ENCODE assay signal across 17 cellular contexts in genomic region chr1:171507435-171507834, GRCh38. TPM values are rescaled to one million over a fixed set of nuclear protein-coding genes. Genes with fewer than 3 reads are reported as not detected.
A peak's percentile ranks its signal among the peaks of the same experiment; 100 is the strongest.
DNase-seq lines count a peak whose midpoint lies in the region; ATAC-seq and TF ChIP-seq lines count a peak whose summit lies in the region.
"Had no signal": no experiment of that assay in that cellular context is flagged by ENCODE, and none has a peak within 500 bp of the region (broad histone marks: within the 10 kb centered on the region; RNA-seq: fewer than 3 reads in every experiment).

No MANE protein-coding gene starts in this region.

- H3K27ac ChIP-seq in osteoblast (ENCODE audit: low read depth, low read length), result peak overlapping the region; percentile 26
- H3K27ac ChIP-seq: heart left ventricle, PC-9 had no signal

- peaks cover 100% of the 10 kb centered on the region for H3K79me2 ChIP-seq in osteoblast (ENCODE audit: insufficient read depth, low read length)

- peaks cover 11% of the 10 kb centered on the region for H3K4me1 ChIP-seq in osteoblast (ENCODE audit: insufficient read depth, low read length)

- TF ChIP-seq CTCF in osteoblast (IDR thresholded peaks at IDR 0.05; ENCODE audit: extremely low read depth, low read depth, low read length), result no peak

- CTCF ChIA-PET in activated CD8-positive, alpha-beta memory T cell treated with anti-CD3 and anti-CD28 coated beads, Interleukin-2, amount 10 ng/mL, durations not matched to agents 7 days and 5 days (lab: Charles Lee), result no interaction called here

- POLR2A ChIA-PET in activated naive CD8-positive, alpha-beta T cell treated with anti-CD3 and anti-CD28 coated beads, Interleukin-2, amount 10 ng/mL, durations not matched to agents 7 days and 5 days (lab: Charles Lee), result no interaction called here

- H2AFZ ChIP-seq in osteoblast (ENCODE audit: low read length), result no peak overlapping the region
- H2AFZ ChIP-seq: PC-9 had no signal

- peaks cover 81% of the 10 kb centered on the region for H4K20me1 ChIP-seq in osteoblast (ENCODE audit: insufficient read depth, low read length)

- no peak overlapping the region for H3K4me3 Mint-ChIP-seq in activated CD8-positive, alpha-beta memory T cell treated with anti-CD3 and anti-CD28 coated beads, Interleukin-2, amount 10 ng/mL, durations not matched to agents 7 days and 5 days
- H3K4me3 Mint-ChIP-seq in activated naive CD8-positive, alpha-beta T cell treated with anti-CD3 and anti-CD28 coated beads, Interleukin-2, amount 10 ng/mL, durations not matched to agents 7 days and 5 days, result no peak overlapping the region

- H3K27me3 ChIP-seq in osteoblast (ENCODE audit: insufficient read depth, low read length), result no peaks in the 10 kb centered on the region
- H3K27me3 ChIP-seq: heart left ventricle had no signal

- no peaks in the 10 kb centered on the region for H3K27me3 Mint-ChIP-seq in activated CD8-positive, alpha-beta memory T cell treated with anti-CD3 and anti-CD28 coated beads, Interleukin-2, amount 10 ng/mL, durations not matched to agents 7 days and 5 days
- no peaks in the 10 kb centered on the region for H3K27me3 Mint-ChIP-seq in activated naive CD8-positive, alpha-beta T cell treated with anti-CD3 and anti-CD28 coated beads, Interleukin-2, amount 10 ng/mL, durations not matched to agents 7 days and 5 days

- no peak overlapping the region for H3K4me2 ChIP-seq in osteoblast (ENCODE audit: insufficient read depth, low read length)
- H3K4me2 ChIP-seq: PC-9 had no signal

- no peak for ATAC-seq in activated CD8-positive, alpha-beta memory T cell treated with anti-CD3 and anti-CD28 coated beads, Interleukin-2, amount 10 ng/mL, durations not matched to agents 7 days and 5 days
- peak; percentile 46 for ATAC-seq in GM21515 (IDR thresholded peaks at IDR 0.05; ENCODE audit: unreplicated experiment)
- no peak for ATAC-seq in activated naive CD8-positive, alpha-beta T cell treated with anti-CD3 and anti-CD28 coated beads, Interleukin-2, amount 10 ng/mL, durations not matched to agents 7 days and 5 days (ENCODE audit: low read depth)
- no peak for ATAC-seq in HG03139 (IDR thresholded peaks at IDR 0.05; ENCODE audit: unreplicated experiment)
- no peak for ATAC-seq in HG03442 (IDR thresholded peaks at IDR 0.05; ENCODE audit: unreplicated experiment)
- ATAC-seq: heart left ventricle, mucosa of descending colon, SK-N-SH treated with all-trans-retinoic acid at 6 μM for 48 hours had no signal

- H3K4me3 ChIP-seq in osteoblast (ENCODE audit: insufficient read depth, low read length), result no peak overlapping the region
- H3K4me3 ChIP-seq: heart left ventricle, mucosa of descending colon, PC-9 had no signal

- H3K9me3 ChIP-seq in osteoblast (ENCODE audit: low read depth, low read length), result no peaks in the 10 kb centered on the region
- H3K9me3 ChIP-seq: heart left ventricle, mucosa of descending colon had no signal

- DNase-seq in activated CD8-positive, alpha-beta memory T cell treated with anti-CD3 and anti-CD28 coated beads, Interleukin-2, amount 10 ng/mL, durations not matched to agents 7 days and 5 days, result no peak
- DNase-seq in activated CD8-positive, alpha-beta memory T cell treated with anti-CD3 and anti-CD28 coated beads for 24 hours, result no peak
- no peak for DNase-seq in activated naive CD8-positive, alpha-beta T cell treated with anti-CD3 and anti-CD28 coated beads, Interleukin-2, amount 10 ng/mL, durations not matched to agents 7 days and 5 days
- DNase-seq in osteoblast (ENCODE audit: insufficient read length, low spot score, missing footprints) (no peak), dedifferentiated amniotic fluid mesenchymal stem cell (ENCODE audit: extremely low spot score) (no peak)
- DNase-seq: activated CD8-positive, alpha-beta memory T cell treated with anti-CD3 and anti-CD28 coated beads, Interleukin-2, amount 50 U/mL, for 4 hours; aorta; heart left ventricle; kidney; mucosa of descending colon; NCI-H2029; NCI-H526; PC-9 had no signal

- H3K36me3 ChIP-seq in osteoblast (ENCODE audit: insufficient read depth, low read length), result no peaks in the 10 kb centered on the region
- H3K36me3 ChIP-seq: heart left ventricle had no signal

- peaks cover 75% of the 10 kb centered on the region for H3K4me1 Mint-ChIP-seq in activated CD8-positive, alpha-beta memory T cell treated with anti-CD3 and anti-CD28 coated beads, Interleukin-2, amount 10 ng/mL, durations not matched to agents 7 days and 5 days
- peaks cover 63% of the 10 kb centered on the region for H3K4me1 Mint-ChIP-seq in activated naive CD8-positive, alpha-beta T cell treated with anti-CD3 and anti-CD28 coated beads, Interleukin-2, amount 10 ng/mL, durations not matched to agents 7 days and 5 days

- peaks cover 33% of the 10 kb centered on the region for H3K36me3 Mint-ChIP-seq in activated CD8-positive, alpha-beta memory T cell treated with anti-CD3 and anti-CD28 coated beads, Interleukin-2, amount 10 ng/mL, durations not matched to agents 7 days and 5 days
- peaks cover 18% of the 10 kb centered on the region for H3K36me3 Mint-ChIP-seq in activated naive CD8-positive, alpha-beta T cell treated with anti-CD3 and anti-CD28 coated beads, Interleukin-2, amount 10 ng/mL, durations not matched to agents 7 days and 5 days

- no peaks in the 10 kb centered on the region for H3K9me3 Mint-ChIP-seq in activated CD8-positive, alpha-beta memory T cell treated with anti-CD3 and anti-CD28 coated beads, Interleukin-2, amount 10 ng/mL, durations not matched to agents 7 days and 5 days (ENCODE audit: low read depth)
- no peaks in the 10 kb centered on the region for H3K9me3 Mint-ChIP-seq in activated naive CD8-positive, alpha-beta T cell treated with anti-CD3 and anti-CD28 coated beads, Interleukin-2, amount 10 ng/mL, durations not matched to agents 7 days and 5 days

- H3K27ac Mint-ChIP-seq in activated CD8-positive, alpha-beta memory T cell treated with anti-CD3 and anti-CD28 coated beads, Interleukin-2, amount 10 ng/mL, durations not matched to agents 7 days and 5 days, result peak overlapping the region; percentile 4
- peak overlapping the region; percentile 1 for H3K27ac Mint-ChIP-seq in activated naive CD8-positive, alpha-beta T cell treated with anti-CD3 and anti-CD28 coated beads, Interleukin-2, amount 10 ng/mL, durations not matched to agents 7 days and 5 days

RNA-seq across cellular contexts. Expression of gene PRRC2C, which starts 22.1 kb away (rescaled TPM):
- 100 to 1,000 TPM; 225 to 244 TPM for total RNA-seq in activated CD8-positive, alpha-beta memory T cell treated with anti-CD3 and anti-CD28 coated beads, Interleukin-2, amount 10 ng/mL, durations not matched to agents 7 days and 5 days
- total RNA-seq in activated naive CD8-positive, alpha-beta T cell treated with anti-CD3 and anti-CD28 coated beads, Interleukin-2, amount 10 ng/mL, durations not matched to agents 7 days and 5 days, result 100 to 1,000 TPM; 246 to 258 TPM
- 40.5 and 52.2 TPM in 2 replicates for total RNA-seq in osteoblast
